Comparison of ENCODE assay signal across 8 cellular contexts in genomic region chr14:23320584-23321571, GRCh38. TPM values are rescaled to one million over a fixed set of nuclear protein-coding genes. Genes with fewer than 3 reads are reported as not detected.
DNase-seq lines count a peak whose midpoint lies in the region; ATAC-seq and TF ChIP-seq lines count a peak whose summit lies in the region.

A gene with protein sequence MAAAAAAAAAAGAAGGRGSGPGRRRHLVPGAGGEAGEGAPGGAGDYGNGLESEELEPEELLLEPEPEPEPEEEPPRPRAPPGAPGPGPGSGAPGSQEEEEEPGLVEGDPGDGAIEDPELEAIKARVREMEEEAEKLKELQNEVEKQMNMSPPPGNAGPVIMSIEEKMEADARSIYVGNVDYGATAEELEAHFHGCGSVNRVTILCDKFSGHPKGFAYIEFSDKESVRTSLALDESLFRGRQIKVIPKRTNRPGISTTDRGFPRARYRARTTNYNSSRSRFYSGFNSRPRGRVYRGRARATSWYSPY (plus strand): TSS chr14:23321457. CDS start chr14:23321470, 13 bp downstream.

- peak within 1 kb of the TSS; percentile 98 for H2AFZ ChIP-seq in ACC112 (ENCODE audit: low read length, unreplicated experiment)

- peak; percentile 99 for DNase-seq in NCI-H2196 treated with DMSO at 0.1 percent for 48 hours (lab: John Stamatoyannopoulos, UW; ENCODE audit: unreplicated experiment)
- peak; percentile 100 for DNase-seq in breast epithelium (ENCODE audit: low spot score in 2 of 2)

- no peaks in the 10 kb centered on the region for H3K27me3 ChIP-seq in ACC112 (ENCODE audit: insufficient read depth, low read length)
- H3K27me3 ChIP-seq in breast epithelium: no peaks in the 10 kb centered on the region
- H3K27me3 ChIP-seq in iPS-18a (ENCODE audit: control insufficient read depth, insufficient read depth, low read length): no peaks in the 10 kb centered on the region
- H3K27me3 ChIP-seq in skeletal muscle satellite cell (ENCODE audit: control insufficient read depth, insufficient read depth, low read length): no peaks in the 10 kb centered on the region

- H3K79me2 ChIP-seq in ACC112 (ENCODE audit: control insufficient read depth, insufficient read depth, low read length, unreplicated experiment): peaks cover 35% of the 10 kb centered on the region

- TF ChIP-seq POLR2A in breast epithelium (IDR thresholded peaks at IDR 0.05): peak; percentile 23

- H3K4me3 ChIP-seq in ACC112 (ENCODE audit: low read depth, low read length) (peak within 1 kb of the TSS; percentile 91), breast epithelium (peak within 1 kb of the TSS; percentile 76 to 97 (median 92)), iPS-18a (ENCODE audit: low read length) (peak within 1 kb of the TSS; percentile 87), skeletal muscle satellite cell (ENCODE audit: low read length) (peak within 1 kb of the TSS; percentile 82)

- H3K4me1 ChIP-seq in ACC112 (ENCODE audit: control insufficient read depth, insufficient read depth, low read length, unreplicated experiment): peaks cover 20% of the 10 kb centered on the region
- H3K4me1 ChIP-seq in breast epithelium: peaks cover 0 to 4% of the 10 kb centered on the region in 2 donors
- H3K4me1 ChIP-seq in iPS-18a (ENCODE audit: control insufficient read depth, low read depth, low read length): peaks cover 22% of the 10 kb centered on the region
- peaks cover 24% of the 10 kb centered on the region for H3K4me1 ChIP-seq in skeletal muscle satellite cell (ENCODE audit: control insufficient read depth, insufficient read depth, low read length)

- H3K27ac ChIP-seq in ACC112 (ENCODE audit: low read depth, low read length) (peak within 1 kb of the TSS; percentile 93), VCaP (peak within 1 kb of the TSS; percentile 94), breast epithelium (peak within 1 kb of the TSS; percentile 94 to 97), iPS-18a (ENCODE audit: low read length) (peak within 1 kb of the TSS; percentile 98)

- H3K9me3 ChIP-seq in breast epithelium (no peaks in the 10 kb centered on the region), iPS-18a (ENCODE audit: control insufficient read depth, low read depth, low read length) (no peaks in the 10 kb centered on the region), skeletal muscle satellite cell (replicated peaks; ENCODE audit: low read length) (no peaks in the 10 kb centered on the region)

- intact Hi-C loops in breast epithelium (cut with DNase I; ENCODE audit: low total_unique reads): loop anchor here (5.0 to 10.0 kb wide), 2 partner anchors 154 to 334 kb away; no protein-coding TSS in a partner anchor

- ATAC-seq in GM18870 (IDR thresholded peaks at IDR 0.05; ENCODE audit: unreplicated experiment) (peak; percentile 95), HG03135 (IDR thresholded peaks at IDR 0.05; ENCODE audit: unreplicated experiment) (peak; percentile 89)

- peak within 1 kb of the TSS; percentile 94 for H3K9ac ChIP-seq in iPS-18a (ENCODE audit: low read length)
- peak within 1 kb of the TSS; percentile 92 for H3K9ac ChIP-seq in skeletal muscle satellite cell (ENCODE audit: low read depth, low read length)

- H3K36me3 ChIP-seq in ACC112 (ENCODE audit: insufficient read depth, low read length): peaks cover 39% of the 10 kb centered on the region
- H3K36me3 ChIP-seq in breast epithelium: no peaks in the 10 kb centered on the region
- H3K36me3 ChIP-seq in iPS-18a (ENCODE audit: control insufficient read depth, low read depth, low read length): peaks cover 32% of the 10 kb centered on the region
- peaks cover 46% of the 10 kb centered on the region for H3K36me3 ChIP-seq in skeletal muscle satellite cell (ENCODE audit: insufficient read depth, low read length)

- peak within 1 kb of the TSS; percentile 88 for H3K4me2 ChIP-seq in skeletal muscle satellite cell (ENCODE audit: low read length)

- no peak for TF ChIP-seq CTCF in VCaP (conservative IDR thresholded peaks at IDR 0.05)
- TF ChIP-seq CTCF in breast epithelium (IDR thresholded peaks at IDR 0.05): peak in 1 of 3 donors; percentile 16

RNA-seq across cellular contexts. Expression of the gene that starts here (rescaled TPM):
- 10 to 100 TPM; 45.9 to 87.2 (median 74.1) TPM for total RNA-seq in breast epithelium
- total RNA-seq in skeletal muscle satellite cell (2012; rRNA removed): 41.1 and 49.9 TPM in 2 replicates

Comparison
In these comparisons a context has a peak if more than half of its experiments do, and no peak if none do; other contexts are left out.
1. Peak in every context shown above with its lines: DNase-seq, ATAC-seq, H3K4me3 ChIP-seq and H3K27ac ChIP-seq.